In the genomic region with DNA sequence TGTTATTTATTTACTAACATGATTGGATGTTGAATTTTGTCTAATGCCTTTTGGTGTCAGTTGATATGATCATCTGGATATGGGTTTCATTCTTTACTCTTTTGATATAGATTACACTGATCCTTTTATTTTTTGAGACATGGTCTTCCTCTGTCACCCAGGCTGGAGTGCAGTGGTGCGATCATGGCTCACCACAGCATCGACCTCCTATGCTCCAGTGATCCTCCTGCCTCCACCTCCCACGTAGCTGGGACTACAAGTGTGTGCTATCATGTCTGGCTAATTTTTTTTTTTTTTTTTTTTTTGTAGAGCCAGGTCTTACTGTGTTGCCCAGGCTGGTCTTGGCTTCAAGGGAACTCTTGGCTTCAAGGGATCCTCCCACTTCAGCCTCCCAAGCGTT, we compare ENCODE assay signal across 23 cellular contexts.
DNase-seq lines count a peak whose midpoint lies in the region; ATAC-seq and TF ChIP-seq lines count a peak whose summit lies in the region.
"Had no signal": no experiment of that assay in that cellular context is flagged by ENCODE, and none has a peak within 500 bp of the region (broad histone marks: within the 10 kb centered on the region; RNA-seq: fewer than 3 reads in every experiment).

No MANE protein-coding gene starts in this region.

- peak overlapping the region; percentile 42 for H3K27ac Mint-ChIP-seq in activated T-cell treated with anti-CD3 and anti-CD28 coated beads, Interleukin-2, amount 50 U/mL, for 24 hours
- peak overlapping the region; percentile 26 for H3K27ac Mint-ChIP-seq in stimulated activated effector memory CD8-positive, alpha-beta T cell treated with anti-CD3 and anti-CD28 coated beads, Interleukin-12 subunit alpha, Interleukin-12 subunit beta, amount 100 ng/mL, for 72 hours
- H3K27ac Mint-ChIP-seq: activated naive CD4-positive, alpha-beta T cell treated with anti-CD3 and anti-CD28 coated beads, Interleukin-2, amount 50 U/mL, for 24 hours; activated T-helper 1 cell treated with anti-CD3 and anti-CD28 coated beads, Interleukin-12 subunit alpha, Interleukin-12 subunit beta, Interleukin-2, Interleukin-4 antibody, amounts not matched to agents 30 ng/mL and 10 ng/mL and 1 ng/mL, durations not matched to agents 14 hours and 24 hours and 36 hours; CD8-positive, alpha-beta T cell; IgD-negative memory B cell; progenitor cell of endocrine pancreas had no signal

- ATAC-seq in GM21786 (IDR thresholded peaks at IDR 0.05; ENCODE audit: unreplicated experiment) (peak; percentile 43), HG03469 (IDR thresholded peaks at IDR 0.05; ENCODE audit: unreplicated experiment) (peak; percentile 73), HG02870 (IDR thresholded peaks at IDR 0.05; ENCODE audit: unreplicated experiment) (no peak), GM21737 (IDR thresholded peaks at IDR 0.05; ENCODE audit: unreplicated experiment) (no peak)
- no peak for ATAC-seq in stimulated activated effector memory CD8-positive, alpha-beta T cell treated with anti-CD3 and anti-CD28 coated beads, Interleukin-12 subunit alpha, Interleukin-12 subunit beta, amount 100 ng/mL, for 72 hours
- ATAC-seq: CD8-positive, alpha-beta T cell; heart left ventricle; left cardiac atrium had no signal

- no peak overlapping the region for H3K4me3 Mint-ChIP-seq in activated T-cell treated with anti-CD3 and anti-CD28 coated beads, Interleukin-2, amount 50 U/mL, for 24 hours
- H3K4me3 Mint-ChIP-seq in stimulated activated effector memory CD8-positive, alpha-beta T cell treated with anti-CD3 and anti-CD28 coated beads, Interleukin-12 subunit alpha, Interleukin-12 subunit beta, amount 100 ng/mL, for 72 hours: no peak overlapping the region
- H3K4me3 Mint-ChIP-seq: activated naive CD4-positive, alpha-beta T cell treated with anti-CD3 and anti-CD28 coated beads, Interleukin-2, amount 50 U/mL, for 24 hours; activated T-helper 1 cell treated with anti-CD3 and anti-CD28 coated beads, Interleukin-12 subunit alpha, Interleukin-12 subunit beta, Interleukin-2, Interleukin-4 antibody, amounts not matched to agents 30 ng/mL and 10 ng/mL and 1 ng/mL, durations not matched to agents 14 hours and 24 hours and 36 hours; CD8-positive, alpha-beta T cell had no signal

- H3K36me3 Mint-ChIP-seq in activated T-cell treated with anti-CD3 and anti-CD28 coated beads, Interleukin-2, amount 50 U/mL, for 24 hours (ENCODE audit: low read depth): peaks cover 95% of the 10 kb centered on the region
- H3K36me3 Mint-ChIP-seq in stimulated activated effector memory CD8-positive, alpha-beta T cell treated with anti-CD3 and anti-CD28 coated beads, Interleukin-12 subunit alpha, Interleukin-12 subunit beta, amount 100 ng/mL, for 72 hours: peaks cover 100% of the 10 kb centered on the region

- H3K9me3 Mint-ChIP-seq in activated T-cell treated with anti-CD3 and anti-CD28 coated beads, Interleukin-2, amount 50 U/mL, for 24 hours: peaks cover 6% of the 10 kb centered on the region
- H3K9me3 Mint-ChIP-seq in stimulated activated effector memory CD8-positive, alpha-beta T cell treated with anti-CD3 and anti-CD28 coated beads, Interleukin-12 subunit alpha, Interleukin-12 subunit beta, amount 100 ng/mL, for 72 hours: peaks cover 4% of the 10 kb centered on the region

- DNase-seq in activated T-cell treated with anti-CD3 and anti-CD28 coated beads, Interleukin-2, amount 50 U/mL, for 24 hours: no peak
- no peak for DNase-seq in activated T-cell treated with anti-CD3 and anti-CD28 coated beads for 4 hours
- no peak for DNase-seq in stimulated activated effector memory CD8-positive, alpha-beta T cell treated with anti-CD3 and anti-CD28 coated beads, Interleukin-12 subunit alpha, Interleukin-12 subunit beta, amount 100 ng/mL, for 72 hours (ENCODE audit: low spot score in 2 of 2)
- DNase-seq in erythroblast (lab: John Stamatoyannopoulos, UW): no peak
- DNase-seq: activated CD4-positive, alpha-beta T cell treated with anti-CD3 and anti-CD28 coated beads for 48 hours; aorta; CD8-positive, alpha-beta T cell; heart left ventricle; left cardiac atrium; NCI-H1105; NCI-H2029 treated with DMSO at 0.1 percent for 48 hours; NCI-H345; NCI-H774; sigmoid colon; transverse colon had no signal

- H3K4me1 Mint-ChIP-seq in activated T-cell treated with anti-CD3 and anti-CD28 coated beads, Interleukin-2, amount 50 U/mL, for 24 hours (ENCODE audit: low read depth): peaks cover 45% of the 10 kb centered on the region
- H3K4me1 Mint-ChIP-seq in stimulated activated effector memory CD8-positive, alpha-beta T cell treated with anti-CD3 and anti-CD28 coated beads, Interleukin-12 subunit alpha, Interleukin-12 subunit beta, amount 100 ng/mL, for 72 hours: peaks cover 32% of the 10 kb centered on the region

- TF ChIP-seq POLR2A in erythroblast (IDR thresholded peaks at IDR 0.05; ENCODE audit: low read length): no peak

- no peaks in the 10 kb centered on the region for H3K27me3 Mint-ChIP-seq in activated T-cell treated with anti-CD3 and anti-CD28 coated beads, Interleukin-2, amount 50 U/mL, for 24 hours
- H3K27me3 Mint-ChIP-seq: activated naive CD4-positive, alpha-beta T cell treated with anti-CD3 and anti-CD28 coated beads, Interleukin-2, amount 50 U/mL, for 24 hours; IgD-negative memory B cell; progenitor cell of endocrine pancreas had no signal

Comparison
In these comparisons a context has a peak if more than half of its experiments do, and no peak if none do; other contexts are left out.
1. ATAC-seq: peak in GM21786 (single experiment) and HG03469 (single experiment); none in stimulated activated effector memory CD8-positive, alpha-beta T cell treated with anti-CD3 and anti-CD28 coated beads, Interleukin-12 subunit alpha, Interleukin-12 subunit beta, amount 100 ng/mL, for 72 hours (single experiment), HG02870 (single experiment) and GM21737 (single experiment).